ENCODE assay signal across 8 cellular contexts in genomic region chr2:24919100-24919976, GRCh38. TPM values are rescaled to one million over a fixed set of nuclear protein-coding genes. Genes with fewer than 3 reads are reported as not detected.
DNase-seq lines count a peak whose midpoint lies in the region.

No MANE protein-coding gene starts in this region.

- H3K27me3 ChIP-seq in GM23248 (replicated peaks; ENCODE audit: insufficient read depth) (no peaks in the 10 kb centered on the region), muscle layer of colon (ENCODE audit: control insufficient read depth in 1 of 2, insufficient read depth in 2 of 2, low read length in 2 of 2) (no peaks in the 10 kb centered on the region), subcutaneous abdominal adipose tissue (ENCODE audit: control insufficient read depth in 5 of 5, insufficient read depth in 4 of 5, low read length in 5 of 5) (peaks cover 0 to 6% (median 0%) of the 10 kb centered on the region in 5 donors)

- peak overlapping the region; percentile 72 for H3K27ac Mint-ChIP-seq in activated CD4-positive, alpha-beta memory T cell treated with anti-CD3 and anti-CD28 coated beads, Interleukin-2, amount 10 ng/mL, durations not matched to agents 7 days and 5 days

- peaks cover 45% of the 10 kb centered on the region for H3K4me1 Mint-ChIP-seq in activated CD4-positive, alpha-beta memory T cell treated with anti-CD3 and anti-CD28 coated beads, Interleukin-2, amount 10 ng/mL, durations not matched to agents 7 days and 5 days

- H3K27ac ChIP-seq in GM23248 (no peak overlapping the region), muscle layer of colon (ENCODE audit: low read depth, low read length) (no peak overlapping the region), subcutaneous abdominal adipose tissue (ENCODE audit: low read depth, low read length) (no peak overlapping the region)

- peaks cover 20% of the 10 kb centered on the region for H3K36me3 Mint-ChIP-seq in activated CD4-positive, alpha-beta memory T cell treated with anti-CD3 and anti-CD28 coated beads, Interleukin-2, amount 10 ng/mL, durations not matched to agents 7 days and 5 days (ENCODE audit: low read depth)

- in situ Hi-C loops in GM23248 (cut with MboI) = no loop called here

- 6 to 7% methylated on average over 50 to 63 of the region's 67 CpGs for WGBS in GM23248 (ENCODE audit: low coverage in 1 of 2, low lambda C conversion rate in 2 of 2, missing lambda C conversion rate in 2 of 2), 2 experiments

- POLR2A ChIA-PET in activated CD4-positive, alpha-beta memory T cell treated with anti-CD3 and anti-CD28 coated beads, Interleukin-2, amount 10 ng/mL, durations not matched to agents 7 days and 5 days (lab: Charles Lee) = interaction anchor here (0.6 to 4.0 kb wide), 9 partner anchors 12 to 605 kb away, joined by 3 to 15 read pairs (median 3); partner anchors contain the start of genes CENPO and PTRHD1

- H3K4me2 ChIP-seq in GM23248 (ENCODE audit: unreplicated experiment) = peak overlapping the region; percentile 79

- H3K79me2 ChIP-seq in GM23248 (ENCODE audit: insufficient read depth) = peaks cover 31% of the 10 kb centered on the region

- H3F3A ChIP-seq in GM23248 (ENCODE audit: insufficient read depth) = 0 out of 2 replicates have a peak, but pooled peaks cover 5% of the 10 kb centered on the region

- H3K4me1 ChIP-seq in ES-I3 (ENCODE audit: insufficient read depth, low read length) (0 out of 2 replicates have a peak, but pooled peaks cover 5% of the 10 kb centered on the region), GM23248 (ENCODE audit: insufficient read depth) (peaks cover 6% of the 10 kb centered on the region; the same call in 1 of the 2 replicates), muscle layer of colon (ENCODE audit: insufficient read depth, low read length) (no peaks in the 10 kb centered on the region), subcutaneous abdominal adipose tissue (ENCODE audit: control insufficient read depth in 5 of 5, insufficient read depth in 5 of 5, low read length in 5 of 5) (peaks cover 9 to 48% (median 34%) of the 10 kb centered on the region in 5 donors)

- no peaks in the 10 kb centered on the region for H4K20me1 ChIP-seq in GM23248 (ENCODE audit: insufficient read depth)

- no peaks in the 10 kb centered on the region for H3K9me2 ChIP-seq in GM23248 (ENCODE audit: insufficient read depth)

- H3K27me3 Mint-ChIP-seq in activated CD4-positive, alpha-beta memory T cell treated with anti-CD3 and anti-CD28 coated beads, Interleukin-2, amount 10 ng/mL, durations not matched to agents 7 days and 5 days = no peaks in the 10 kb centered on the region

- H3K4me3 Mint-ChIP-seq in activated CD4-positive, alpha-beta memory T cell treated with anti-CD3 and anti-CD28 coated beads, Interleukin-2, amount 10 ng/mL, durations not matched to agents 7 days and 5 days = peak overlapping the region; percentile 83

- H3K9ac ChIP-seq in ES-I3 (ENCODE audit: low read depth, low read length) (peak overlapping the region; percentile 69), GM23248 (peak overlapping the region; percentile 84), muscle layer of colon (ENCODE audit: low read length) (no peak overlapping the region), subcutaneous abdominal adipose tissue (ENCODE audit: low read length in 5 of 5) (peak overlapping the region; percentile 3 to 74 (median 68))

- CTCF ChIA-PET in activated CD4-positive, alpha-beta memory T cell treated with anti-CD3 and anti-CD28 coated beads, Interleukin-2, amount 10 ng/mL, durations not matched to agents 7 days and 5 days (lab: Charles Lee) = no interaction called here

- H3K4me3 ChIP-seq in GM23248 (peak overlapping the region; percentile 80), muscle layer of colon (ENCODE audit: low read depth in 1 of 2, low read length in 2 of 2) (peak overlapping the region; percentile 55 to 57), subcutaneous abdominal adipose tissue (ENCODE audit: low read depth in 1 of 5, low read length in 5 of 5) (peak overlapping the region; percentile 23 to 70 (median 66))

- no peaks in the 10 kb centered on the region for H3K9me3 Mint-ChIP-seq in activated CD4-positive, alpha-beta memory T cell treated with anti-CD3 and anti-CD28 coated beads, Interleukin-2, amount 10 ng/mL, durations not matched to agents 7 days and 5 days

- peak overlapping the region; percentile 94 for H2AFZ ChIP-seq in GM23248

- no peaks in the 10 kb centered on the region for H3K36me3 ChIP-seq in ES-I3 (ENCODE audit: insufficient read depth, low read length)
- H3K36me3 ChIP-seq in GM23248 (ENCODE audit: low read depth) = no peaks in the 10 kb centered on the region
- no peaks in the 10 kb centered on the region for H3K36me3 ChIP-seq in muscle layer of colon (ENCODE audit: insufficient read depth, low read length)
- no peaks in the 10 kb centered on the region for H3K36me3 ChIP-seq in subcutaneous abdominal adipose tissue (ENCODE audit: control insufficient read depth in 5 of 5, insufficient read depth in 5 of 5, low read length in 5 of 5)

- no peaks in the 10 kb centered on the region for H3K9me3 ChIP-seq in ES-I3 (ENCODE audit: control insufficient read depth, insufficient read depth, low read length)
- no peaks in the 10 kb centered on the region for H3K9me3 ChIP-seq in GM23248 (ENCODE audit: low read depth)
- H3K9me3 ChIP-seq in muscle layer of colon (ENCODE audit: low read length) = no peaks in the 10 kb centered on the region
- no peaks in the 10 kb centered on the region for H3K9me3 ChIP-seq in subcutaneous abdominal adipose tissue (ENCODE audit: control insufficient read depth in 5 of 5, low read length in 5 of 5)

- DNase-seq in GM23248 (peak; percentile 65), M059J (ENCODE audit: low read depth) (peak; percentile 20), dedifferentiated amniotic fluid mesenchymal stem cell (ENCODE audit: extremely low spot score) (no peak)
- peak; percentile 69 for DNase-seq in activated CD4-positive, alpha-beta memory T cell treated with anti-CD3 and anti-CD28 coated beads, Interleukin-2, amount 10 ng/mL, durations not matched to agents 7 days and 5 days
- peak; percentile 34 for DNase-seq in effector CD8-positive, alpha-beta T cell (lab: John Stamatoyannopoulos, UW)

RNA-seq across cellular contexts. Expression of gene ADCY3, which starts 0.7 kb away (rescaled TPM):
- total RNA-seq in GM23248 (2014; rRNA removed; shearing (Covaris generic)) = 42.9 and 47.4 TPM in 2 replicates
- polyA plus RNA-seq in GM23248 (2016; fragmentation: Nextera tagmentation; extraction: Ambion mirVana) = 9.1 and 11.6 TPM in 2 replicates
- total RNA-seq in M059J (2014; rRNA removed; shearing (Covaris generic)) = 18.1 and 22.0 TPM in 2 replicates
- total RNA-seq in activated CD4-positive, alpha-beta memory T cell treated with anti-CD3 and anti-CD28 coated beads, Interleukin-2, amount 10 ng/mL, durations not matched to agents 7 days and 5 days = 10 to 100 TPM; 55.6 to 58.5 TPM

RNA-seq across cellular contexts. Expression of gene DNAJC27, which starts 52.4 kb away (rescaled TPM):
- total RNA-seq in GM23248 (2014; rRNA removed; shearing (Covaris generic)) = 0.76 and 1.3 TPM in 2 replicates
- 2.2 and 2.9 TPM in 2 replicates for polyA plus RNA-seq in GM23248 (2016; fragmentation: Nextera tagmentation; extraction: Ambion mirVana)
- total RNA-seq in M059J (2014; rRNA removed; shearing (Covaris generic)) = 1.5 and 2.9 TPM in 2 replicates
- total RNA-seq in activated CD4-positive, alpha-beta memory T cell treated with anti-CD3 and anti-CD28 coated beads, Interleukin-2, amount 10 ng/mL, durations not matched to agents 7 days and 5 days = 1 to 10 TPM; 7.6 to 8.1 TPM
